In the genomic region with DNA sequence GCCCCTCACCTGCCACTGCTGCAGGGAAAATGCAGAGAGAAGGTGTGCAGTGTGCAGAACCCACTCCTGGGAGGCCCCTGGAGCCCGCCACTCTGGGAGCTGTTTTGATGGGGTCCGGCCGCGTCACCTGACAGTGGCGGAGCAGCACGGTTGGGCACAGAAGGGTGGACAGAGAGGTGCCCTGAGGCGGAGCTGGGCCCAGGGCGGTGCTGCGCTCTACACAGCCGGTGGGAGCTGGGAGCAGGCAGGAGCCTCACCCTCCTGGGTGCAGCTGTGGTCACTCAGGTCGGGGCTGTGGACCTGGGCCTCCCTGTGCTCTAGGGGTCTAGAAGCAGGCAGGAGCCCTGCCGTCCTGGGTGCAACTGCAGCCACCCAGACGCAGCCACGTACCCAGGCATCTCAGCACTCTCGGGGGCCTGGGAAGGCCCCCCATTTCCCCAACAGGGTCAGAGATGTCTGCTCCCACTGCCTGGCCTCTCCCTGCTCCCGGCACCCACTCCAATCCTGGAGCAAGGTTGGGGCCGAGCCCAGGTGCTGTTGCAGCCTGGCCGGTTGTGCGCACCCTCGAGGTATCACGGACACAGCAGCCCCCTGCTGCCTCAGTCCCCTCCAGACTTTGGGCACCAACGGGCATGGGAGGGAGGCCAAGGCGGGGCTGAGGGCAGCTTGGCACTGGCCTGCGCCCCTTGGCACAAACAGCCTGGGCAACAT, we compare ENCODE assay signal across 1 cellular context.
TF ChIP-seq lines count a peak whose summit lies in the region.

No MANE protein-coding gene starts in this region.

TF ChIP-seq in HepG2, 621 proteins besides CTCF, POLR2A, EP300 and RAD21:
- TF ChIP-seq RBM39 (IDR thresholded peaks at IDR 0.05; ENCODE audit: low read depth, low read length, poor library complexity, severe bottlenecking) (no peak), CBX1 (IDR thresholded peaks at IDR 0.05; ENCODE audit: low read depth) (no peak)
TF ChIP-seq in HepG2: peak in this region for 0.
